ENCODE assay signal across 20 cellular contexts in the genomic region with DNA sequence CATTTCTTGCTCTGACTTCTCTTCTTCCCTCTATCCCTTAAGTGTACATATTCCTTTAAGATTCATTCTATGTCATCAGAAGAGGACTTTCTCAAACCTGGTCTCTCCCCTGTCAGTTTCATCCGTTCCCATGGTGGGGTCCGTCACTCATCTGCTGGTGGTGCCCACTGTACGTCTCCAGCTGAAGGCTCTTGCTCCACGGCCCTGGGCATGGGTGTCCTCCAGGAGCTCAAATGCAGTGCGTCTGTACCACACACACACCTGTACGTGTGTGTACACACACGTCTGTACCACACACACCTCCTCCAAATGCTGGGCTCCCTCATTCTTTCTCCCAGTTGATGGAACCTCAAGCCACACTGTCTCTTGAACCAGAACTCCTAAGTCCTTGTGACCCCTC.
"Had no signal": no experiment of that assay in that cellular context is flagged by ENCODE, and none has a peak within 500 bp of the region (broad histone marks: within the 10 kb centered on the region; RNA-seq: fewer than 3 reads in every experiment).

No MANE protein-coding gene starts in this region.

- H3K27ac Mint-ChIP-seq: activated CD4-positive, alpha-beta memory T cell treated with anti-CD3 and anti-CD28 coated beads, Interleukin-2, amount 10 ng/mL, durations not matched to agents 7 days and 5 days; activated naive CD8-positive, alpha-beta T cell treated with anti-CD3 and anti-CD28 coated beads, Interleukin-2, amount 10 ng/mL, durations not matched to agents 7 days and 5 days; activated T-helper 17 cell treated with anti-CD3 and anti-CD28 coated beads, Interleukin-2, amount 50 U/mL, for 72 hours; immature natural killer cell; nephron had no signal

- H3K4me2 ChIP-seq: smooth muscle cell had no signal

- ATAC-seq: activated T-helper 17 cell treated with anti-CD3 and anti-CD28 coated beads, Interleukin-2, amount 50 U/mL, for 72 hours; heart right ventricle; SK-N-SH treated with all-trans-retinoic acid at 6 μM for 48 hours had no signal

- H3K9me3 ChIP-seq: heart right ventricle had no signal

- DNase-seq: activated CD4-positive, alpha-beta memory T cell treated with anti-CD3 and anti-CD28 coated beads, Interleukin-2, amount 10 ng/mL, durations not matched to agents 7 days and 5 days; activated CD4-positive, alpha-beta T cell treated with anti-CD3 and anti-CD28 coated beads for 48 hours; activated CD4-positive, CD25-positive, alpha-beta regulatory T cell; activated naive CD4-positive, alpha-beta T cell; activated naive CD8-positive, alpha-beta T cell treated with anti-CD3 and anti-CD28 coated beads, Interleukin-2, amount 10 ng/mL, durations not matched to agents 7 days and 5 days; activated T-cell treated with anti-CD3 and anti-CD28 coated beads, Interleukin-2, amount 50 U/mL, for 1 hour; amygdala; central memory CD4-positive, alpha-beta T cell; heart right ventricle; immature natural killer cell; kidney glomerular epithelial cell; nucleus accumbens; posterior cingulate gyrus; stimulated activated CD4-positive, alpha-beta T cell treated with anti-CD3 and anti-CD28 coated beads, Interleukin-4, amount 100 ng/mL, for 1 hour; T-helper 1 cell; T-helper 9 cell had no signal

- H3K36me3 ChIP-seq: heart right ventricle had no signal

- H3K27me3 ChIP-seq: heart right ventricle had no signal

- H3K36me3 Mint-ChIP-seq: activated naive CD8-positive, alpha-beta T cell treated with anti-CD3 and anti-CD28 coated beads, Interleukin-2, amount 10 ng/mL, durations not matched to agents 7 days and 5 days; immature natural killer cell had no signal

- H3K9me3 Mint-ChIP-seq: activated CD4-positive, alpha-beta memory T cell treated with anti-CD3 and anti-CD28 coated beads, Interleukin-2, amount 10 ng/mL, durations not matched to agents 7 days and 5 days; activated naive CD8-positive, alpha-beta T cell treated with anti-CD3 and anti-CD28 coated beads, Interleukin-2, amount 10 ng/mL, durations not matched to agents 7 days and 5 days; activated T-helper 17 cell treated with anti-CD3 and anti-CD28 coated beads, Interleukin-2, amount 50 U/mL, for 72 hours; immature natural killer cell; nephron had no signal

- H3K4me1 Mint-ChIP-seq: activated CD4-positive, alpha-beta memory T cell treated with anti-CD3 and anti-CD28 coated beads, Interleukin-2, amount 10 ng/mL, durations not matched to agents 7 days and 5 days; activated naive CD8-positive, alpha-beta T cell treated with anti-CD3 and anti-CD28 coated beads, Interleukin-2, amount 10 ng/mL, durations not matched to agents 7 days and 5 days; activated T-helper 17 cell treated with anti-CD3 and anti-CD28 coated beads, Interleukin-2, amount 50 U/mL, for 72 hours; immature natural killer cell had no signal

- H3K4me3 Mint-ChIP-seq: activated CD4-positive, alpha-beta memory T cell treated with anti-CD3 and anti-CD28 coated beads, Interleukin-2, amount 10 ng/mL, durations not matched to agents 7 days and 5 days; activated naive CD8-positive, alpha-beta T cell treated with anti-CD3 and anti-CD28 coated beads, Interleukin-2, amount 10 ng/mL, durations not matched to agents 7 days and 5 days; activated T-helper 17 cell treated with anti-CD3 and anti-CD28 coated beads, Interleukin-2, amount 50 U/mL, for 72 hours; immature natural killer cell; nephron had no signal

- H3K4me3 ChIP-seq: heart right ventricle, smooth muscle cell had no signal
